ENCODE assay signal across 1 cellular context in the genomic region with DNA sequence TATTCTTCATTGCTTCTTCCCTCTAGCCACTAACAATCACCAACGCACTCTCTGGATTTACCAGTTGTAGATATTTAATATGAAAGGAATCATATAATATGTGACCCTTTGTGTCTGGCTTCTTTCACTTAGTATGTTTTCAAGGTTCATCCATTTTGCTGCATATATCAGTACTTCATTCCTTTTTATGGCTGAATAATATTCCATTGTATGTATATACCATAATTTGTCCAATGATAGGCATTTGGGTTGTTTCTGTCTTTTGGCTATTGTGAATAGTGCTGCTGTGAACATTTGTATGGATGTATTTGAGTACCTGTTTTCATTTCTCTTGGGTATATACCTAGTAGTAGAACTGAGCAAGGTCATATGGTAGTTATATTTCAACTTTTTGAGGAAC.
TF ChIP-seq lines count a peak whose summit lies in the region.

No MANE protein-coding gene starts in this region.

TF ChIP-seq in HepG2, 621 proteins besides CTCF, POLR2A, EP300 and RAD21 (continued from another document):
- TF ChIP-seq, protein P1, sequence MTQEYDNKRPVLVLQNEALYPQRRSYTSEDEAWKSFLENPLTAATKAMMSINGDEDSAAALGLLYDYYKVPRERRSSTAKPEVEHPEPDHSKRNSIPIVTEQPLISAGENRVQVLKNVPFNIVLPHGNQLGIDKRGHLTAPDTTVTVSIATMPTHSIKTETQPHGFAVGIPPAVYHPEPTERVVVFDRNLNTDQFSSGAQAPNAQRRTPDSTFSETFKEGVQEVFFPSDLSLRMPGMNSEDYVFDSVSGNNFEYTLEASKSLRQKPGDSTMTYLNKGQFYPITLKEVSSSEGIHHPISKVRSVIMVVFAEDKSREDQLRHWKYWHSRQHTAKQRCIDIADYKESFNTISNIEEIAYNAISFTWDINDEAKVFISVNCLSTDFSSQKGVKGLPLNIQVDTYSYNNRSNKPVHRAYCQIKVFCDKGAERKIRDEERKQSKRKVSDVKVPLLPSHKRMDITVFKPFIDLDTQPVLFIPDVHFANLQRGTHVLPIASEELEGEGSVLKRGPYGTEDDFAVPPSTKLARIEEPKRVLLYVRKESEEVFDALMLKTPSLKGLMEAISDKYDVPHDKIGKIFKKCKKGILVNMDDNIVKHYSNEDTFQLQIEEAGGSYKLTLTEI (CRISPR knock-in tag; conservative IDR thresholded peaks at IDR 0.05), result no peak
- TF ChIP-seq, protein P2, sequence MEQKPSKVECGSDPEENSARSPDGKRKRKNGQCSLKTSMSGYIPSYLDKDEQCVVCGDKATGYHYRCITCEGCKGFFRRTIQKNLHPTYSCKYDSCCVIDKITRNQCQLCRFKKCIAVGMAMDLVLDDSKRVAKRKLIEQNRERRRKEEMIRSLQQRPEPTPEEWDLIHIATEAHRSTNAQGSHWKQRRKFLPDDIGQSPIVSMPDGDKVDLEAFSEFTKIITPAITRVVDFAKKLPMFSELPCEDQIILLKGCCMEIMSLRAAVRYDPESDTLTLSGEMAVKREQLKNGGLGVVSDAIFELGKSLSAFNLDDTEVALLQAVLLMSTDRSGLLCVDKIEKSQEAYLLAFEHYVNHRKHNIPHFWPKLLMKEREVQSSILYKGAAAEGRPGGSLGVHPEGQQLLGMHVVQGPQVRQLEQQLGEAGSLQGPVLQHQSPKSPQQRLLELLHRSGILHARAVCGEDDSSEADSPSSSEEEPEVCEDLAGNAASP (CRISPR knock-in tag; IDR thresholded peaks at IDR 0.05; ENCODE audit: borderline replicate concordance), result no peak
- TF ChIP-seq, protein P3, sequence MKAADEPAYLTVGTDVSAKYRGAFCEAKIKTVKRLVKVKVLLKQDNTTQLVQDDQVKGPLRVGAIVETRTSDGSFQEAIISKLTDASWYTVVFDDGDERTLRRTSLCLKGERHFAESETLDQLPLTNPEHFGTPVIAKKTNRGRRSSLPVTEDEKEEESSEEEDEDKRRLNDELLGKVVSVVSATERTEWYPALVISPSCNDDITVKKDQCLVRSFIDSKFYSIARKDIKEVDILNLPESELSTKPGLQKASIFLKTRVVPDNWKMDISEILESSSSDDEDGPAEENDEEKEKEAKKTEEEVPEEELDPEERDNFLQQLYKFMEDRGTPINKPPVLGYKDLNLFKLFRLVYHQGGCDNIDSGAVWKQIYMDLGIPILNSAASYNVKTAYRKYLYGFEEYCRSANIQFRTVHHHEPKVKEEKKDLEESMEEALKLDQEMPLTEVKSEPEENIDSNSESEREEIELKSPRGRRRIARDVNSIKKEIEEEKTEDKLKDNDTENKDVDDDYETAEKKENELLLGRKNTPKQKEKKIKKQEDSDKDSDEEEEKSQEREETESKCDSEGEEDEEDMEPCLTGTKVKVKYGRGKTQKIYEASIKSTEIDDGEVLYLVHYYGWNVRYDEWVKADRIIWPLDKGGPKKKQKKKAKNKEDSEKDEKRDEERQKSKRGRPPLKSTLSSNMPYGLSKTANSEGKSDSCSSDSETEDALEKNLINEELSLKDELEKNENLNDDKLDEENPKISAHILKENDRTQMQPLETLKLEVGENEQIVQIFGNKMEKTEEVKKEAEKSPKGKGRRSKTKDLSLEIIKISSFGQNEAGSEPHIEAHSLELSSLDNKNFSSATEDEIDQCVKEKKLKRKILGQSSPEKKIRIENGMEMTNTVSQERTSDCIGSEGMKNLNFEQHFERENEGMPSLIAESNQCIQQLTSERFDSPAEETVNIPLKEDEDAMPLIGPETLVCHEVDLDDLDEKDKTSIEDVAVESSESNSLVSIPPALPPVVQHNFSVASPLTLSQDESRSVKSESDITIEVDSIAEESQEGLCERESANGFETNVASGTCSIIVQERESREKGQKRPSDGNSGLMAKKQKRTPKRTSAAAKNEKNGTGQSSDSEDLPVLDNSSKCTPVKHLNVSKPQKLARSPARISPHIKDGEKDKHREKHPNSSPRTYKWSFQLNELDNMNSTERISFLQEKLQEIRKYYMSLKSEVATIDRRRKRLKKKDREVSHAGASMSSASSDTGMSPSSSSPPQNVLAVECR (CRISPR knock-in tag; IDR thresholded peaks at IDR 0.05; ENCODE audit: borderline replicate concordance), result no peak
